In the genomic region with DNA sequence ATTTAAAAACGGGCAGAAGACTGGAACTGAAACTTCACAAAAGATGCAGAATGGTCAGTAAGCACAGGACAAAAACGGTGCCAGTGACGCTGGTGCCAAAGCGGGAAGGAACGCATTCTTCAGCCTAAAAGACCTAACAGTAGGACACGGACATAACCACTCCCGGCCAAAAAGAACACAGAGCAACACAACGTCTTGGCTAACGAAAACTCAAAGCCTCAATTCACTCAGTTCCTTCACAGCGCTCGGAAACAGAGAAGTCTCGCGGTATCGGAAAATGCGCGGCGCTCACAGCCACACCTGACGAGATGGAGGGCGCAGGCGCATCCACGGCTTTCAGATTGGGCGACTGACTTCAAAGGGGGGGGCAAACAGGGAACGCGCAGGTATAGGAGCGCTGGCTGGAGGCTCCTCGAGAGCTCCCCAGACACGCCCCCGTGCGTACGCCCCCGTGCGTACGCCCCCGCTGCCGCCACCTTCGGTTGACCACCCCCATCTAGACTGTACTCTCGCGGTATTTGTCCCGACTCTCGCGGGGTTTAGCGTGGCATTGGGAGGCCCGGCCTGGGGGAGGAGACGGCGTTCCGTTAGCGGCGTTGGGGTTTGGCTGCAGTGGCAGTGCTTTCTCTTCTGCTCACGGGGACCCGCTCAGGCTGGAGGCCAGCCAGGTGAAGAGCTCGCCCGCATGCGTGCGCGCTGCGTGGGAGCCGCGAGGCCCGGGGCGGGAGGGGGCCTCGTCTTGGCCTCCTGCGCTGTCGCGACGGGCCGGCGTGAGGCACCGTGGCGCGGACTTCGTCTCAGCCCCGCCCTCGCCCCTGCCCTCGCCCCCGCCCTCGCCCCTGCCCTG, we compare ENCODE assay signal across 8 cellular contexts. TPM values are rescaled to one million over a fixed set of nuclear protein-coding genes. Genes with fewer than 3 reads are reported as not detected.
DNase-seq lines count a peak whose midpoint lies in the region; ATAC-seq and TF ChIP-seq lines count a peak whose summit lies in the region.

A gene (plus strand): TSS at position 576 of the 847 bp plus-strand sequence. CDS start 321 bp downstream, outside the sequence.

- DNase-seq in NCI-H187 (lab: John Stamatoyannopoulos, UW) = peak; percentile 95
- DNase-seq in T-helper 2 cell = peak; percentile 98 to 100 (median 99)
- DNase-seq in left ventricle myocardium superior = peak; percentile 98
- DNase-seq in prostate gland (ENCODE audit: low spot score) = peak; percentile 99

- H3K4me1 ChIP-seq in prostate gland (replicated peaks) = peaks cover 4% of the 10 kb centered on the region
- H3K4me1 ChIP-seq in urinary bladder (ENCODE audit: insufficient read depth) = no peaks in the 10 kb centered on the region

- H3K36me3 ChIP-seq in prostate gland (no peaks in the 10 kb centered on the region), urinary bladder (ENCODE audit: insufficient read depth) (no peaks in the 10 kb centered on the region)

- peak within 1 kb of the TSS; percentile 94 for H3K27ac ChIP-seq in angular gyrus (ENCODE audit: low read depth, low read length)
- peak within 1 kb of the TSS; percentile 92 to 96 for H3K27ac ChIP-seq in prostate gland
- H3K27ac ChIP-seq in urinary bladder (ENCODE audit: low read depth) = peak within 1 kb of the TSS; percentile 92

- no peaks in the 10 kb centered on the region for H3K9me3 ChIP-seq in prostate gland

- no peaks in the 10 kb centered on the region for H3K27me3 ChIP-seq in prostate gland (replicated peaks; ENCODE audit: insufficient read depth)

- H3K4me3 ChIP-seq in prostate gland = peak within 1 kb of the TSS; percentile 75 to 77
- peak within 1 kb of the TSS; percentile 79 for H3K4me3 ChIP-seq in urinary bladder (ENCODE audit: low read depth, low read length)

- WGBS in prostate gland = 1% methylated on average over 32 of the region's 76 CpGs
- WGBS in urinary bladder = under 1% methylated on average over 76 of the region's 76 CpGs

- intact Hi-C loops in left ventricle myocardium superior (cut with micrococcal nuclease) (no loop called here), prostate gland (cut with DNase I) (loop anchor here (1.0 to 2.0 kb wide), 2 partner anchors 10 to 52 kb away; a partner anchor contains a TSS)

- ATAC-seq in GM18498 (IDR thresholded peaks at IDR 0.05; ENCODE audit: unreplicated experiment) (peak; percentile 84), HG02938 (IDR thresholded peaks at IDR 0.05; ENCODE audit: unreplicated experiment) (peak; percentile 86), left ventricle myocardium superior (peak; percentile 94)

- TF ChIP-seq POLR2A in prostate gland (IDR thresholded peaks at IDR 0.05) = peak; percentile 79

- peak in 3 of 4 experiments; percentile 18 to 47 (median 29) for TF ChIP-seq CTCF in prostate gland (IDR thresholded peaks at IDR 0.05)

RNA-seq across cellular contexts. Expression of the gene that starts here (rescaled TPM):
- total RNA-seq in left ventricle myocardium superior = 23.6 TPM
- total RNA-seq in prostate gland = 10 to 100 TPM; 42.2 to 91.6 TPM
- 367 TPM for total RNA-seq in urinary bladder
- 19.9 TPM for polyA plus RNA-seq in urinary bladder

Comparison
In these comparisons a context has a peak if more than half of its experiments do, and no peak if none do; other contexts are left out.
1. Peak in every context shown above with its lines: DNase-seq, ATAC-seq, H3K4me3 ChIP-seq and H3K27ac ChIP-seq.